ENCODE assay signal across 1 cellular context in the genomic region with DNA sequence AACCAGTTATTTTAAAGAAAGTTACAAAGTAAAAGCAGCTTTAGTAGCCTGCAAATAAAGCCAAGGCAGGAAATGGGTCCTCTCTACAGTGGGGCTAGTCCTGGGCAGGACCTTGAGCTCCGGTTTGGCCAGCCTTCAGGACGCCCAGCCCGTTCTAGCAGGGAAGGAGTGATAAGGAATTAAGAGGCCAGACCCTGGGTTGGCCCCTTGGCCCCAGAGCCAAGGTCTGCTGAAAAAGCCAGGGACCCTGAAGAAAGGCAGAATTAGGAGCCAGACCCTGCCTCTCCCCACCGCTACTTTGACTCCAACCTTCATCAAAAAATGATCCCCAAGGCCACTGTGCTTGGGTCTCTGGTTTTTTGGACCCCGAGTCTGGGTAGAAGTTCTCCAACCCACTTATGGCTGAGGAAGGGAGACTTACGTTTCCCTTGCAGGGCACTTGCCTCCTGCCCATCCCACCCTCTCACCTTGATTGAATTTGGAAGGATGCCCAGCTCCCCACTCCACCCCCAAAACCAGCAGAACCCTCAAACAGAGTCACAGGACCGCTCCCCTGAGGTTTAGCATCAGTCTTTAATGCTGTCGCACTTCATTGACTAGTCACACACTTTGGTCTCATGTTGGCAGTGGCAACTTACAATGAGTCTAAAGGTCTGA.
TF ChIP-seq lines count a peak whose summit lies in the region.

No MANE protein-coding gene starts in this region.

TF ChIP-seq in liver, 16 proteins besides CTCF, POLR2A, EP300 and RAD21 (continued from another document):
- TF ChIP-seq, protein P1, sequence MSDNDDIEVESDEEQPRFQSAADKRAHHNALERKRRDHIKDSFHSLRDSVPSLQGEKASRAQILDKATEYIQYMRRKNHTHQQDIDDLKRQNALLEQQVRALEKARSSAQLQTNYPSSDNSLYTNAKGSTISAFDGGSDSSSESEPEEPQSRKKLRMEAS (IDR thresholded peaks at IDR 0.05): no peak
- no peak for TF ChIP-seq SP1 (IDR thresholded peaks at IDR 0.05)
- TF ChIP-seq TAF1 (conservative IDR thresholded peaks at IDR 0.05): no peak
- TF ChIP-seq, protein P2, sequence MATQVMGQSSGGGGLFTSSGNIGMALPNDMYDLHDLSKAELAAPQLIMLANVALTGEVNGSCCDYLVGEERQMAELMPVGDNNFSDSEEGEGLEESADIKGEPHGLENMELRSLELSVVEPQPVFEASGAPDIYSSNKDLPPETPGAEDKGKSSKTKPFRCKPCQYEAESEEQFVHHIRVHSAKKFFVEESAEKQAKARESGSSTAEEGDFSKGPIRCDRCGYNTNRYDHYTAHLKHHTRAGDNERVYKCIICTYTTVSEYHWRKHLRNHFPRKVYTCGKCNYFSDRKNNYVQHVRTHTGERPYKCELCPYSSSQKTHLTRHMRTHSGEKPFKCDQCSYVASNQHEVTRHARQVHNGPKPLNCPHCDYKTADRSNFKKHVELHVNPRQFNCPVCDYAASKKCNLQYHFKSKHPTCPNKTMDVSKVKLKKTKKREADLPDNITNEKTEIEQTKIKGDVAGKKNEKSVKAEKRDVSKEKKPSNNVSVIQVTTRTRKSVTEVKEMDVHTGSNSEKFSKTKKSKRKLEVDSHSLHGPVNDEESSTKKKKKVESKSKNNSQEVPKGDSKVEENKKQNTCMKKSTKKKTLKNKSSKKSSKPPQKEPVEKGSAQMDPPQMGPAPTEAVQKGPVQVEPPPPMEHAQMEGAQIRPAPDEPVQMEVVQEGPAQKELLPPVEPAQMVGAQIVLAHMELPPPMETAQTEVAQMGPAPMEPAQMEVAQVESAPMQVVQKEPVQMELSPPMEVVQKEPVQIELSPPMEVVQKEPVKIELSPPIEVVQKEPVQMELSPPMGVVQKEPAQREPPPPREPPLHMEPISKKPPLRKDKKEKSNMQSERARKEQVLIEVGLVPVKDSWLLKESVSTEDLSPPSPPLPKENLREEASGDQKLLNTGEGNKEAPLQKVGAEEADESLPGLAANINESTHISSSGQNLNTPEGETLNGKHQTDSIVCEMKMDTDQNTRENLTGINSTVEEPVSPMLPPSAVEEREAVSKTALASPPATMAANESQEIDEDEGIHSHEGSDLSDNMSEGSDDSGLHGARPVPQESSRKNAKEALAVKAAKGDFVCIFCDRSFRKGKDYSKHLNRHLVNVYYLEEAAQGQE (IDR thresholded peaks at IDR 0.05): no peak
- TF ChIP-seq, protein P3, sequence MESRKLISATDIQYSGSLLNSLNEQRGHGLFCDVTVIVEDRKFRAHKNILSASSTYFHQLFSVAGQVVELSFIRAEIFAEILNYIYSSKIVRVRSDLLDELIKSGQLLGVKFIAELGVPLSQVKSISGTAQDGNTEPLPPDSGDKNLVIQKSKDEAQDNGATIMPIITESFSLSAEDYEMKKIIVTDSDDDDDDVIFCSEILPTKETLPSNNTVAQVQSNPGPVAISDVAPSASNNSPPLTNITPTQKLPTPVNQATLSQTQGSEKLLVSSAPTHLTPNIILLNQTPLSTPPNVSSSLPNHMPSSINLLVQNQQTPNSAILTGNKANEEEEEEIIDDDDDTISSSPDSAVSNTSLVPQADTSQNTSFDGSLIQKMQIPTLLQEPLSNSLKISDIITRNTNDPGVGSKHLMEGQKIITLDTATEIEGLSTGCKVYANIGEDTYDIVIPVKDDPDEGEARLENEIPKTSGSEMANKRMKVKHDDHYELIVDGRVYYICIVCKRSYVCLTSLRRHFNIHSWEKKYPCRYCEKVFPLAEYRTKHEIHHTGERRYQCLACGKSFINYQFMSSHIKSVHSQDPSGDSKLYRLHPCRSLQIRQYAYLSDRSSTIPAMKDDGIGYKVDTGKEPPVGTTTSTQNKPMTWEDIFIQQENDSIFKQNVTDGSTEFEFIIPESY (IDR thresholded peaks at IDR 0.05): no peak
- TF ChIP-seq RXRA (IDR thresholded peaks at IDR 0.05): no peak
- no peak for TF ChIP-seq EGR1 (IDR thresholded peaks at IDR 0.05; ENCODE audit: low read depth in 2 of 2)
- TF ChIP-seq FOXA2 (IDR thresholded peaks at IDR 0.05): no peak
